Comparison of ENCODE assay signal across 1 cellular context in genomic region chr17:40502716-40503115, GRCh38.
TF ChIP-seq lines count a peak whose summit lies in the region.

No MANE protein-coding gene starts in this region.

TF ChIP-seq in GM12878, 131 proteins besides CTCF, POLR2A, EP300 and RAD21:
- TF ChIP-seq RAD51 (IDR thresholded peaks at IDR 0.05) (no peak), IRF5 (IDR thresholded peaks at IDR 0.05; ENCODE audit: borderline replicate concordance) (no peak), BCL3 (IDR thresholded peaks at IDR 0.05; ENCODE audit: borderline replicate concordance, insufficient read depth, low read depth, low read length, poor library complexity, severe bottlenecking) (peak; percentile 17), ZNF384 (IDR thresholded peaks at IDR 0.05; ENCODE audit: borderline replicate concordance, low read depth, low read length) (no peak), ZNF274 (IDR thresholded peaks at IDR 0.05; ENCODE audit: insufficient read depth, insufficient read length) (no peak), CEBPB (IDR thresholded peaks at IDR 0.05; ENCODE audit: borderline replicate concordance in 1 of 2, low read depth in 2 of 2, low read length in 2 of 2) (no peak), BCL11A (IDR thresholded peaks at IDR 0.05; ENCODE audit: low read depth, low read length) (no peak), TAF1 (IDR thresholded peaks at IDR 0.05; ENCODE audit: borderline replicate concordance, low read depth, low read length) (no peak)
